Comparison of ENCODE assay signal across 8 cellular contexts in genomic region chr5:11182441-11183080, GRCh38.
DNase-seq lines count a peak whose midpoint lies in the region; TF ChIP-seq lines count a peak whose summit lies in the region.

No MANE protein-coding gene starts in this region.

- H3K9ac ChIP-seq in colonic mucosa (ENCODE audit: low read depth in 2 of 2, low read length in 2 of 2) (no peak overlapping the region), neuronal stem cell (ENCODE audit: low read depth, low read length, poor library complexity) (no peak overlapping the region)

- peak; percentile 83 for DNase-seq in DMS53 (lab: John Stamatoyannopoulos, UW)
- peak; percentile 22 for DNase-seq in HCEC 1CT
- peak; percentile 74 to 85 for DNase-seq in NCI-H524 (lab: John Stamatoyannopoulos, UW)
- DNase-seq in colonic mucosa = no peak
- DNase-seq in neuronal stem cell (ENCODE audit: low spot score) = peak; percentile 15
- DNase-seq in NCI-H226 = no peak
- DNase-seq in T-helper 2 cell treated with Interferon-gamma antibody and Interleukin-4, amounts not matched to agents 5 μg/mL and 100 μg/mL, for 36 hours (ENCODE audit: low spot score) = no peak
- DNase-seq in stimulated activated CD4-positive, alpha-beta T cell treated with anti-CD3 and anti-CD28 coated beads, Interleukin-1b, Interleukin-23, amount 100 ng/mL, for 48 hours = no peak

- H3K27ac ChIP-seq in colonic mucosa = no peak overlapping the region
- no peak overlapping the region for H3K27ac ChIP-seq in neuronal stem cell (replicated peaks; ENCODE audit: low read length)

- no peak overlapping the region for H4K8ac ChIP-seq in neuronal stem cell (ENCODE audit: low read depth, low read length)

- no peak overlapping the region for H2AK5ac ChIP-seq in neuronal stem cell (ENCODE audit: low read depth, low read length)

- no peaks in the 10 kb centered on the region for H3K4me1 ChIP-seq in colonic mucosa
- no peaks in the 10 kb centered on the region for H3K4me1 ChIP-seq in neuronal stem cell (ENCODE audit: control insufficient read depth in 2 of 2, insufficient read depth in 1 of 2, low read depth in 1 of 2, low read length in 2 of 2)

- H3K27me3 Mint-ChIP-seq in T-helper 2 cell treated with Interferon-gamma antibody and Interleukin-4, amounts not matched to agents 5 μg/mL and 100 μg/mL, for 36 hours (ENCODE audit: low read depth) = no peaks in the 10 kb centered on the region

- H2AFZ ChIP-seq in neuronal stem cell (ENCODE audit: low read length) = no peak overlapping the region

- no peak overlapping the region for H3K4me2 ChIP-seq in neuronal stem cell (ENCODE audit: insufficient read depth, low read length, poor library complexity, severe bottlenecking)

- no peak overlapping the region for H3K4me3 Mint-ChIP-seq in T-helper 2 cell treated with Interferon-gamma antibody and Interleukin-4, amounts not matched to agents 5 μg/mL and 100 μg/mL, for 36 hours

- no peaks in the 10 kb centered on the region for H3K4me1 Mint-ChIP-seq in T-helper 2 cell treated with Interferon-gamma antibody and Interleukin-4, amounts not matched to agents 5 μg/mL and 100 μg/mL, for 36 hours (ENCODE audit: low read depth)

- H3K27me3 ChIP-seq in colonic mucosa = no peaks in the 10 kb centered on the region
- H3K27me3 ChIP-seq in neuronal stem cell (ENCODE audit: control insufficient read depth in 3 of 3, insufficient read depth in 3 of 3, low read depth in 1 of 3, low read length in 3 of 3) = peaks cover 0 to 5% (median 0%) of the 10 kb centered on the region in 3 experiments

- no peak overlapping the region for H2BK120ac ChIP-seq in neuronal stem cell (ENCODE audit: low read depth, low read length)

- intact Hi-C loops in colonic mucosa (cut with DNase I) = no loop called here

- no peak overlapping the region for H4K91ac ChIP-seq in neuronal stem cell (ENCODE audit: low read depth, low read length, poor library complexity)

- no peak overlapping the region for H2BK5ac ChIP-seq in neuronal stem cell (ENCODE audit: low read length)

- no CpG with 5 or more reads among the region's 3 CpGs for whole genome bisulfite sequencing in neuronal stem cell (ENCODE audit: extremely low coverage in 2 of 2, insufficient read length in 2 of 2, insufficient replicate concordance in 1 of 2), 2 donors

- H3K14ac ChIP-seq in neuronal stem cell (ENCODE audit: low read length) = no peak overlapping the region

- H3K9me3 ChIP-seq in colonic mucosa (no peaks in the 10 kb centered on the region), neuronal stem cell (replicated peaks in 1 of 2; ENCODE audit: control insufficient read depth in 2 of 2, insufficient read depth in 1 of 2, low read depth in 1 of 2, low read length in 2 of 2) (peaks cover 0 to 8% of the 10 kb centered on the region in 2 donors)

- H3K4me3 ChIP-seq in colonic mucosa (no peak overlapping the region), neuronal stem cell (ENCODE audit: low read length in 2 of 2) (no peak overlapping the region)

- no peak overlapping the region for H3K27ac Mint-ChIP-seq in T-helper 2 cell treated with Interferon-gamma antibody and Interleukin-4, amounts not matched to agents 5 μg/mL and 100 μg/mL, for 36 hours

- no peak overlapping the region for H2BK12ac ChIP-seq in neuronal stem cell (ENCODE audit: low read length)

- H2BK15ac ChIP-seq in neuronal stem cell (ENCODE audit: low read length) = no peak overlapping the region

- H3K36me3 Mint-ChIP-seq in T-helper 2 cell treated with Interferon-gamma antibody and Interleukin-4, amounts not matched to agents 5 μg/mL and 100 μg/mL, for 36 hours (ENCODE audit: low read depth) = no peaks in the 10 kb centered on the region

- peak; percentile 17 for TF ChIP-seq CTCF in colonic mucosa (IDR thresholded peaks at IDR 0.05)

- peaks cover 4% of the 10 kb centered on the region for H3K79me1 ChIP-seq in neuronal stem cell (ENCODE audit: low read depth, low read length)

- no peak overlapping the region for H3K18ac ChIP-seq in neuronal stem cell (ENCODE audit: low read length)

- no peaks in the 10 kb centered on the region for H3K9me3 Mint-ChIP-seq in T-helper 2 cell treated with Interferon-gamma antibody and Interleukin-4, amounts not matched to agents 5 μg/mL and 100 μg/mL, for 36 hours

- no peak overlapping the region for H3K4ac ChIP-seq in neuronal stem cell (ENCODE audit: low read length)

- H3K23ac ChIP-seq in neuronal stem cell (ENCODE audit: low read depth, low read length, poor library complexity) = no peak overlapping the region

- no peaks in the 10 kb centered on the region for H3K36me3 ChIP-seq in colonic mucosa
- H3K36me3 ChIP-seq in neuronal stem cell (replicated peaks in 1 of 2; ENCODE audit: control insufficient read depth in 2 of 2, insufficient read depth in 2 of 2, low read length in 2 of 2) = peaks cover 0 to 4% of the 10 kb centered on the region in 2 donors

Comparison
In these comparisons a context has a peak if more than half of its experiments do, and no peak if none do; other contexts are left out.
1. DNase-seq: peak in DMS53 (single experiment), HCEC 1CT (single experiment), NCI-H524 (2 of 2) and neuronal stem cell (single experiment); none in colonic mucosa (single experiment), NCI-H226 (single experiment), T-helper 2 cell treated with Interferon-gamma antibody and Interleukin-4, amounts not matched to agents 5 μg/mL and 100 μg/mL, for 36 hours (single experiment) and stimulated activated CD4-positive, alpha-beta T cell treated with anti-CD3 and anti-CD28 coated beads, Interleukin-1b, Interleukin-23, amount 100 ng/mL, for 48 hours (single experiment).